10 cellular contexts compared by ENCODE assay signal in genomic region chr12:6551063-6551461, GRCh38. TPM values are rescaled to one million over a fixed set of nuclear protein-coding genes. Genes with fewer than 3 reads are reported as not detected.
DNase-seq lines count a peak whose midpoint lies in the region; ATAC-seq and TF ChIP-seq lines count a peak whose summit lies in the region.
"Had no signal": no experiment of that assay in that cellular context is flagged by ENCODE, and none has a peak within 500 bp of the region (broad histone marks: within the 10 kb centered on the region; RNA-seq: fewer than 3 reads in every experiment).

No MANE protein-coding gene starts in this region.

- H3K27me3 ChIP-seq in brain microvascular endothelial cell (replicated peaks) (no peaks in the 10 kb centered on the region), hepatocyte (no peaks in the 10 kb centered on the region), sigmoid colon (no peaks in the 10 kb centered on the region)

- TF ChIP-seq EP300 in sigmoid colon (IDR thresholded peaks at IDR 0.05): no peak

- H3K4me3 Mint-ChIP-seq in CD14-positive monocyte: peak overlapping the region; percentile 41 to 90

- ATAC-seq in HG02884 (IDR thresholded peaks at IDR 0.05; ENCODE audit: unreplicated experiment) (no peak), GM18873 (IDR thresholded peaks at IDR 0.05; ENCODE audit: low FRiP score, unreplicated experiment) (no peak)

- H3K27me3 Mint-ChIP-seq in CD14-positive monocyte (ENCODE audit: low read depth in 3 of 3): peaks cover 0 to 1% (median 0%) of the 10 kb centered on the region in 3 donors

- no peak overlapping the region for H3K4me2 ChIP-seq in hepatocyte

- TF ChIP-seq CTCF in CD14-positive monocyte (IDR thresholded peaks at IDR 0.05): no peak
- no peak for TF ChIP-seq CTCF in brain microvascular endothelial cell (IDR thresholded peaks at IDR 0.05; ENCODE audit: low read depth, low read length, missing control alignments)
- no peak for TF ChIP-seq CTCF in hepatocyte (IDR thresholded peaks at IDR 0.05; ENCODE audit: poor library complexity)
- TF ChIP-seq CTCF in sigmoid colon (IDR thresholded peaks at IDR 0.05): no peak

- peaks cover 31 to 57% of the 10 kb centered on the region in 2 donors for H3K36me3 Mint-ChIP-seq in CD14-positive monocyte

- peaks cover 16% of the 10 kb centered on the region for H3K79me2 ChIP-seq in hepatocyte

- no peak overlapping the region for H2AFZ ChIP-seq in hepatocyte

- no peak for TF ChIP-seq POLR2A in sigmoid colon (IDR thresholded peaks at IDR 0.05)

- H3K9me2 ChIP-seq in hepatocyte (replicated peaks; ENCODE audit: insufficient read depth): no peaks in the 10 kb centered on the region

- 95% methylated on average over 18 of the region's 18 CpGs for WGBS in hepatocyte (ENCODE audit: low lambda C conversion rate, missing lambda C conversion rate)
- WGBS in sigmoid colon, 2 donors: 77 to 81% methylated on average over 18 of the region's 18 CpGs

- peaks cover 8% of the 10 kb centered on the region for H4K20me1 ChIP-seq in hepatocyte (ENCODE audit: insufficient read depth, poor library complexity, severe bottlenecking)

- H3K27ac ChIP-seq in brain microvascular endothelial cell (peak overlapping the region; percentile 63), hepatocyte (peak overlapping the region; percentile 75), sigmoid colon (peak overlapping the region; percentile 88 to 95 (median 94))

- H3K4me1 Mint-ChIP-seq in CD14-positive monocyte: peaks cover 82% of the 10 kb centered on the region

- H3K4me3 ChIP-seq in brain microvascular endothelial cell (ENCODE audit: low read depth, low read length) (no peak overlapping the region), hepatocyte (no peak overlapping the region), sigmoid colon (peak overlapping the region in 2 of 4 donors; percentile 95 to 98)

- DNase-seq in CD14-positive monocyte (ENCODE audit: low spot score): no peak
- no peak for DNase-seq in brain microvascular endothelial cell
- DNase-seq in hepatocyte (ENCODE audit: low spot score): no peak
- peak; percentile 88 for DNase-seq in sigmoid colon
- DNase-seq in cerebellar cortex (ENCODE audit: low spot score): no peak
- no peak for DNase-seq in NCI-H2029 treated with DMSO at 0.1 percent for 48 hours (lab: John Stamatoyannopoulos, UW)
- DNase-seq: activated gamma-delta T cell treated with Interleukin-2 at 50 U/mL for 16 hours, DMS79 had no signal

- H3K9me3 ChIP-seq in hepatocyte (ENCODE audit: low read depth) (no peaks in the 10 kb centered on the region), sigmoid colon (no peaks in the 10 kb centered on the region)

- H3K9me3 Mint-ChIP-seq in CD14-positive monocyte: peaks cover 0 to 2% (median 0%) of the 10 kb centered on the region in 7 donors

- H3K27ac Mint-ChIP-seq in CD14-positive monocyte: peak overlapping the region; percentile 93 to 98 (median 95)

- H3K36me3 ChIP-seq in brain microvascular endothelial cell (replicated peaks) (peaks cover 8% of the 10 kb centered on the region), hepatocyte (replicated peaks; ENCODE audit: insufficient read depth, low read depth) (no peaks in the 10 kb centered on the region), sigmoid colon (peaks cover 7 to 35% (median 21%) of the 10 kb centered on the region in 4 donors)

- in situ Hi-C loops in brain microvascular endothelial cell (cut with HindIII; ENCODE audit: low pct_ligation_motif_present, low sequenced_read_pairs): no loop called here

- intact Hi-C loops in CD14-positive monocyte (cut with micrococcal nuclease): no loop called here
- intact Hi-C loops in sigmoid colon (cut with DNase I): loop anchor here (5.0 to 10.0 kb wide), 3 partner anchors 59 to 336 kb away; partner anchors contain the start of genes MRPL51 and NCAPD2

- peaks cover 14% of the 10 kb centered on the region for H3K4me1 ChIP-seq in hepatocyte (ENCODE audit: insufficient read depth)
- peaks cover 0 to 81% (median 71%) of the 10 kb centered on the region in 4 donors for H3K4me1 ChIP-seq in sigmoid colon

RNA-seq across cellular contexts. Expression of gene IFFO1, which starts 4.8 kb away (rescaled TPM):
- polyA plus RNA-seq in CD14-positive monocyte (10 to 100 TPM; 10.7 to 11.1 TPM), hepatocyte (11.2 and 15.2 TPM in 2 replicates), sigmoid colon (10 to 100 TPM in 1 of 3 donors, 1 to 10 TPM in 2; 1.8 to 14.0 (median 4.2) TPM)
- total RNA-seq in hepatocyte (5.4 and 7.5 TPM in 2 replicates), sigmoid colon (10 to 100 TPM; 15.3 to 34.3 (median 22.7) TPM)

RNA-seq across cellular contexts. Expression of gene GAPDH, which starts 16.7 kb away (rescaled TPM):
- polyA plus RNA-seq in CD14-positive monocyte: 1,000 to 10,000 TPM; 2,879 to 3,427 TPM
- total RNA-seq in hepatocyte: 1,719 and 1,827 TPM in 2 replicates
- 2,607 and 2,708 TPM in 2 replicates for polyA plus RNA-seq in hepatocyte
- 1,000 to 10,000 TPM; 1,653 to 2,501 (median 2,098) TPM for total RNA-seq in sigmoid colon
- 1,000 to 10,000 TPM; 2,564 to 3,219 (median 3,101) TPM for polyA plus RNA-seq in sigmoid colon

RNA-seq across cellular contexts. Expression of gene NOP2, which starts 17.0 kb away (rescaled TPM):
- polyA plus RNA-seq in CD14-positive monocyte: 1 to 10 TPM; 3.9 to 5.7 TPM
- 36.1 and 40.3 TPM in 2 replicates for total RNA-seq in hepatocyte
- polyA plus RNA-seq in hepatocyte: 37.8 and 38.1 TPM in 2 replicates
- total RNA-seq in sigmoid colon: 10 to 100 TPM in 3 of 4 donors, 1 to 10 TPM in 1; 6.1 to 30.1 (median 23.2) TPM
- polyA plus RNA-seq in sigmoid colon: 10 to 100 TPM in 1 of 3 donors, 1 to 10 TPM in 2; 6.2 to 39.2 (median 7.8) TPM

RNA-seq across cellular contexts. Expression of gene CHD4, which starts 56.1 kb away (rescaled TPM):
- polyA plus RNA-seq in CD14-positive monocyte (10 to 100 TPM in 1 of 2 donors, 1 to 10 TPM in 1; 9.9 to 16.2 TPM), hepatocyte (74.1 and 108 TPM in 2 replicates), sigmoid colon (100 to 1,000 TPM in 1 of 3 donors, 10 to 100 TPM in 2; 49.2 to 113 (median 53.6) TPM)
- total RNA-seq in hepatocyte (181 and 211 TPM in 2 replicates), sigmoid colon (100 to 1,000 TPM; 204 to 254 (median 217) TPM)

RNA-seq across cellular contexts. Expression of gene NCAPD2, which starts 57.2 kb away (rescaled TPM):
- polyA plus RNA-seq in CD14-positive monocyte (1 to 10 TPM; 6.2 to 8.3 TPM), hepatocyte (13.7 and 17.4 TPM in 2 replicates), sigmoid colon (10 to 100 TPM in 2 of 3 donors, 1 to 10 TPM in 1; 9.0 to 35.8 (median 13.6) TPM)
- total RNA-seq in hepatocyte (26.7 and 31.4 TPM in 2 replicates), sigmoid colon (10 to 100 TPM; 11.8 to 89.5 (median 12.6) TPM)
